In genomic region chr3:48464713-48465221, GRCh38 we compare ENCODE assay signal across 9 cellular contexts. TPM values are rescaled to one million over a fixed set of nuclear protein-coding genes. Genes with fewer than 3 reads are reported as not detected.
DNase-seq lines count a peak whose midpoint lies in the region; ATAC-seq and TF ChIP-seq lines count a peak whose summit lies in the region.
"Had no signal": no experiment of that assay in that cellular context is flagged by ENCODE, and none has a peak within 500 bp of the region (broad histone marks: within the 10 kb centered on the region; RNA-seq: fewer than 3 reads in every experiment).

No MANE protein-coding gene starts in this region.

- 90 to 94% methylated on average over 14 to 17 of the region's 17 CpGs for WGBS in thyroid gland, 2 donors

- no peaks in the 10 kb centered on the region for H3K36me3 ChIP-seq in mucosa of stomach (ENCODE audit: control insufficient read depth, insufficient read depth, low read length)
- peaks cover 27 to 29% of the 10 kb centered on the region in 2 donors for H3K36me3 ChIP-seq in thyroid gland

- H3K4me3 Mint-ChIP-seq in activated CD8-positive, alpha-beta memory T cell treated with anti-CD3 and anti-CD28 coated beads, Interleukin-2, amount 10 ng/mL, durations not matched to agents 7 days and 5 days, result no peak overlapping the region

- H3K9me3 ChIP-seq in mucosa of stomach (ENCODE audit: control insufficient read depth, low read length) (no peaks in the 10 kb centered on the region), thyroid gland (no peaks in the 10 kb centered on the region)

- H3K27me3 Mint-ChIP-seq in activated CD8-positive, alpha-beta memory T cell treated with anti-CD3 and anti-CD28 coated beads, Interleukin-2, amount 10 ng/mL, durations not matched to agents 7 days and 5 days, result no peaks in the 10 kb centered on the region

- H3K27ac ChIP-seq in caudate nucleus (ENCODE audit: low read depth, low read length), result peak overlapping the region; percentile 100
- peak overlapping the region; percentile 99 to 100 (median 100) for H3K27ac ChIP-seq in thyroid gland

- ATAC-seq in activated CD8-positive, alpha-beta memory T cell treated with anti-CD3 and anti-CD28 coated beads, Interleukin-2, amount 10 ng/mL, durations not matched to agents 7 days and 5 days, result no peak
- ATAC-seq in GM18520 (IDR thresholded peaks at IDR 0.05; ENCODE audit: unreplicated experiment), result no peak

- no peak for TF ChIP-seq POLR2A in thyroid gland (IDR thresholded peaks at IDR 0.05)

- intact Hi-C loops in thyroid gland (cut with DNase I), result loop anchor here (5.0 kb wide), 2 partner anchors 38 to 83 kb away; partner anchors contain the start of gene SHISA5

- DNase-seq in activated CD8-positive, alpha-beta memory T cell treated with anti-CD3 and anti-CD28 coated beads, Interleukin-2, amount 10 ng/mL, durations not matched to agents 7 days and 5 days, result no peak
- DNase-seq in activated CD8-positive, alpha-beta memory T cell treated with anti-CD3 and anti-CD28 coated beads, Interleukin-2, amount 50 U/mL, for 4 hours, result no peak
- DNase-seq in caudate nucleus (lab: John Stamatoyannopoulos, UW) (no peak), thyroid gland (no peak), NCI-H526 (lab: John Stamatoyannopoulos, UW) (no peak), OCI-M1 (lab: John Stamatoyannopoulos, UW) (no peak)

- CTCF ChIA-PET in activated CD8-positive, alpha-beta memory T cell treated with anti-CD3 and anti-CD28 coated beads, Interleukin-2, amount 10 ng/mL, durations not matched to agents 7 days and 5 days (lab: Charles Lee), result interaction anchor here (1.1 to 4.2 kb wide), 3 partner anchors 13 to 29 kb away, joined by 3 to 31 read pairs (median 17); no protein-coding TSS in a partner anchor

- peak overlapping the region; percentile 99 for H3K27ac Mint-ChIP-seq in activated CD8-positive, alpha-beta memory T cell treated with anti-CD3 and anti-CD28 coated beads, Interleukin-2, amount 10 ng/mL, durations not matched to agents 7 days and 5 days

- no peak for TF ChIP-seq CTCF in thyroid gland (IDR thresholded peaks at IDR 0.05)

- H3K36me3 Mint-ChIP-seq in activated CD8-positive, alpha-beta memory T cell treated with anti-CD3 and anti-CD28 coated beads, Interleukin-2, amount 10 ng/mL, durations not matched to agents 7 days and 5 days, result peaks cover 53% of the 10 kb centered on the region

- no peaks in the 10 kb centered on the region for H3K27me3 ChIP-seq in mucosa of stomach (ENCODE audit: control insufficient read depth, insufficient read depth, low read length)
- H3K27me3 ChIP-seq in thyroid gland, result no peaks in the 10 kb centered on the region
- H3K27me3 ChIP-seq: foreskin keratinocyte had no signal

- peaks cover 46% of the 10 kb centered on the region for H3K4me1 ChIP-seq in mucosa of stomach (ENCODE audit: control insufficient read depth, insufficient read depth, low read length)
- H3K4me1 ChIP-seq in thyroid gland, result peaks cover 20 to 42% of the 10 kb centered on the region in 2 donors

- no peaks in the 10 kb centered on the region for H3K9me3 Mint-ChIP-seq in activated CD8-positive, alpha-beta memory T cell treated with anti-CD3 and anti-CD28 coated beads, Interleukin-2, amount 10 ng/mL, durations not matched to agents 7 days and 5 days (ENCODE audit: low read depth)

- H3K4me3 ChIP-seq in mucosa of stomach (ENCODE audit: low read length) (no peak overlapping the region), thyroid gland (replicated peaks in 1 of 3) (no peak overlapping the region)

- H3K9ac ChIP-seq in mucosa of stomach (ENCODE audit: low read length), result peak overlapping the region; percentile 94

- peaks cover 50% of the 10 kb centered on the region for H3K4me1 Mint-ChIP-seq in activated CD8-positive, alpha-beta memory T cell treated with anti-CD3 and anti-CD28 coated beads, Interleukin-2, amount 10 ng/mL, durations not matched to agents 7 days and 5 days

RNA-seq across cellular contexts. Expression of gene ATRIP, which starts 18.2 kb away (rescaled TPM):
- total RNA-seq in activated CD8-positive, alpha-beta memory T cell treated with anti-CD3 and anti-CD28 coated beads, Interleukin-2, amount 10 ng/mL, durations not matched to agents 7 days and 5 days, result 10 to 100 TPM; 20.9 to 21.2 TPM
- 10 to 100 TPM in 2 of 4 donors, 1 to 10 TPM in 2; 8.4 to 13.9 (median 11.0) TPM for total RNA-seq in thyroid gland

RNA-seq across cellular contexts. Expression of gene TMA7, which starts 24.7 kb away (rescaled TPM):
- 100 to 1,000 TPM; 219 to 298 TPM for total RNA-seq in activated CD8-positive, alpha-beta memory T cell treated with anti-CD3 and anti-CD28 coated beads, Interleukin-2, amount 10 ng/mL, durations not matched to agents 7 days and 5 days
- 100 to 1,000 TPM; 133 to 413 (median 301) TPM for total RNA-seq in thyroid gland

RNA-seq across cellular contexts. Expression of gene CCDC51, which starts 24.8 kb away (rescaled TPM):
- total RNA-seq in activated CD8-positive, alpha-beta memory T cell treated with anti-CD3 and anti-CD28 coated beads, Interleukin-2, amount 10 ng/mL, durations not matched to agents 7 days and 5 days, result 10 to 100 TPM; 18.4 to 21.9 TPM
- total RNA-seq in thyroid gland, result 10 to 100 TPM in 3 of 4 donors, 1 to 10 TPM in 1; 8.6 to 17.0 (median 15.0) TPM

RNA-seq across cellular contexts. Expression of gene PLXNB1, which starts 34.9 kb away (rescaled TPM):
- 1 to 10 TPM; 1.8 to 4.0 TPM for total RNA-seq in activated CD8-positive, alpha-beta memory T cell treated with anti-CD3 and anti-CD28 coated beads, Interleukin-2, amount 10 ng/mL, durations not matched to agents 7 days and 5 days
- 100 to 1,000 TPM; 126 to 216 (median 138) TPM for total RNA-seq in thyroid gland

RNA-seq across cellular contexts. Expression of gene SHISA5, which starts 39.2 kb away (rescaled TPM):
- 100 to 1,000 TPM; 198 to 313 TPM for total RNA-seq in activated CD8-positive, alpha-beta memory T cell treated with anti-CD3 and anti-CD28 coated beads, Interleukin-2, amount 10 ng/mL, durations not matched to agents 7 days and 5 days
- 100 to 1,000 TPM in 3 of 4 donors, 10 to 100 TPM in 1; 100.0 to 120 (median 109) TPM for total RNA-seq in thyroid gland
